ENCODE assay signal across 8 cellular contexts in the genomic region with DNA sequence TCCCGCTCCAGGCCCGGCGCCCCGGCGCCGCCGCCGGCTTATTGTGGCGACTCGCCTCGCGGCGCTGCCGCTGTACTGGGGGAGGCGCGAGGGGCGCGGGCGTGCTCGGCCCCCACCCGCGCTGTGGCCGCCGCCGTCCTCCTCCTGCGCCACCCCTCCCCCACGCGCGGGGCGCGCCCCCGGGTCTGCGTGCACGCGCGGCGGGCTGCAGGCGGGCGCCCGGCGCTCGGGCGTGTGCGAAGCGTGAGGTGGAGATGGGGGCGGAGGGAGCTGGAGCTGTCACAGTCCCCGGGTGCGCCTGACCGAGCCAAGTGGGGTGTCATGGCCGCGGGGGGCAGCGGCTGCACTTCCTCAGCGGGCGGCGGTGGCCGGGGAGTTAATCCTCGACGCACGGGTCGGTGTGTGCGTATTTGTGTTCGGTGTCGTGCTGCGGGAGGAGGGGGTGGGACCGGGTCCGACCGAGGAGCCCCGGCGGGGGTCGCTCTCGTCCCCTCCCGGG. TPM values are rescaled to one million over a fixed set of nuclear protein-coding genes. Genes with fewer than 3 reads are reported as not detected.
DNase-seq lines count a peak whose midpoint lies in the region; ATAC-seq and TF ChIP-seq lines count a peak whose summit lies in the region.

No MANE protein-coding gene starts in this region.

- H3K27me3 Mint-ChIP-seq in neural crest cell (ENCODE audit: low read depth): peaks cover 4% of the 10 kb centered on the region
- no peaks in the 10 kb centered on the region for H3K27me3 Mint-ChIP-seq in stimulated activated naive CD8-positive, alpha-beta T cell treated with anti-CD3 and anti-CD28 coated beads, Interleukin-15, amount 100 ng/mL, for 72 hours

- DNase-seq in DMS114 treated with DMSO at 0.1 percent for 48 hours (lab: John Stamatoyannopoulos, UW; ENCODE audit: unreplicated experiment) (peak; percentile 71), GM20000 (ENCODE audit: low spot score) (peak; percentile 96), HT-29 (ENCODE audit: low spot score) (peak; percentile 71), RPMI8226 (peak; percentile 81), foreskin fibroblast (peak; percentile 75 to 91), neural crest cell (ENCODE audit: low read depth, low spot score) (peak; percentile 76)
- DNase-seq in activated effector memory CD4-positive, alpha-beta T cell treated with anti-CD3 and anti-CD28 coated beads, Interleukin-2, amount 50 U/mL, for 16 hours: peak; percentile 95
- peak; percentile 88 to 92 for DNase-seq in stimulated activated naive CD8-positive, alpha-beta T cell treated with anti-CD3 and anti-CD28 coated beads, Interleukin-15, amount 100 ng/mL, for 72 hours

- ATAC-seq in stimulated activated naive CD8-positive, alpha-beta T cell treated with anti-CD3 and anti-CD28 coated beads, Interleukin-15, amount 100 ng/mL, for 72 hours: peak; percentile 82

- H3K36me3 Mint-ChIP-seq in neural crest cell (ENCODE audit: low read depth): peaks cover 3% of the 10 kb centered on the region

- peaks cover 46% of the 10 kb centered on the region for H3K4me1 Mint-ChIP-seq in neural crest cell
- peaks cover 57% of the 10 kb centered on the region for H3K4me1 Mint-ChIP-seq in stimulated activated naive CD8-positive, alpha-beta T cell treated with anti-CD3 and anti-CD28 coated beads, Interleukin-15, amount 100 ng/mL, for 72 hours

- H3K27ac Mint-ChIP-seq in neural crest cell (ENCODE audit: unreplicated experiment): peak overlapping the region; percentile 81
- H3K27ac Mint-ChIP-seq in stimulated activated naive CD8-positive, alpha-beta T cell treated with anti-CD3 and anti-CD28 coated beads, Interleukin-15, amount 100 ng/mL, for 72 hours: peak overlapping the region; percentile 91 to 99

- TF ChIP-seq CTCF in GM20000 (IDR thresholded peaks at IDR 0.05; ENCODE audit: extremely low read depth, missing control alignments): no peak
- no peak for TF ChIP-seq CTCF in foreskin fibroblast (IDR thresholded peaks at IDR 0.05; ENCODE audit: low read depth, low read length)
- no peak for TF ChIP-seq CTCF in neural crest cell (conservative IDR thresholded peaks at IDR 0.05)

- H3K4me3 ChIP-seq in foreskin fibroblast (ENCODE audit: low read depth in 1 of 2, low read length in 2 of 2): peak overlapping the region; percentile 71 to 84

- peak overlapping the region; percentile 87 for H3K4me3 Mint-ChIP-seq in neural crest cell
- peak overlapping the region; percentile 88 to 93 for H3K4me3 Mint-ChIP-seq in stimulated activated naive CD8-positive, alpha-beta T cell treated with anti-CD3 and anti-CD28 coated beads, Interleukin-15, amount 100 ng/mL, for 72 hours

- H3K9me3 Mint-ChIP-seq in neural crest cell: no peaks in the 10 kb centered on the region
- H3K9me3 Mint-ChIP-seq in stimulated activated naive CD8-positive, alpha-beta T cell treated with anti-CD3 and anti-CD28 coated beads, Interleukin-15, amount 100 ng/mL, for 72 hours: no peaks in the 10 kb centered on the region

RNA-seq across cellular contexts. Expression of a gene that starts 0.7 kb away (rescaled TPM):
- total RNA-seq in HT-29 (2014; rRNA removed; shearing (Covaris generic)): 20.2 and 25.3 TPM in 2 replicates
- total RNA-seq in neural crest cell: 53.0 and 54.4 TPM in 2 replicates

Comparison
In these comparisons a context has a peak if more than half of its experiments do, and no peak if none do; other contexts are left out.
1. Peak in every context shown above with its lines: DNase-seq, ATAC-seq and H3K4me3 ChIP-seq.